Comparison of ENCODE assay signal across 8 cellular contexts in genomic region chr5:34490501-34491250, GRCh38.
DNase-seq lines count a peak whose midpoint lies in the region; ATAC-seq and TF ChIP-seq lines count a peak whose summit lies in the region.
"Had no signal": no experiment of that assay in that cellular context is flagged by ENCODE, and none has a peak within 500 bp of the region (broad histone marks: within the 10 kb centered on the region; RNA-seq: fewer than 3 reads in every experiment).

No MANE protein-coding gene starts in this region.

- ATAC-seq in stimulated activated memory B cell treated with anti-CD40 and anti-IgM and Interleukin-4, amounts not matched to agents 10 μg/mL and 1 μg/mL and 100 μg/mL, for 72 hours = peak; percentile 57

- H3K4me3 Mint-ChIP-seq in stimulated activated memory B cell treated with anti-CD40 and anti-IgM and Interleukin-4, amounts not matched to agents 10 μg/mL and 1 μg/mL and 100 μg/mL, for 72 hours = no peak overlapping the region

- peak; percentile 54 for DNase-seq in HEK293T (ENCODE audit: extremely low spot score)
- DNase-seq in NCI-H2171 (lab: John Stamatoyannopoulos, UW) = peak; percentile 85
- DNase-seq in fibroblast of gingiva (ENCODE audit: low read depth) = peak; percentile 49
- no peak for DNase-seq in activated T-cell treated with anti-CD3 and anti-CD28 coated beads for 4 hours
- DNase-seq in NCI-H1694 treated with DMSO at 0.1 percent for 48 hours (lab: John Stamatoyannopoulos, UW) = no peak
- DNase-seq in G401 (ENCODE audit: low spot score) = no peak
- DNase-seq: activated CD8-positive, alpha-beta memory T cell treated with anti-CD3 and anti-CD28 coated beads for 24 hours had no signal

- H3K27me3 Mint-ChIP-seq in stimulated activated memory B cell treated with anti-CD40 and anti-IgM and Interleukin-4, amounts not matched to agents 10 μg/mL and 1 μg/mL and 100 μg/mL, for 72 hours = peaks cover 16% of the 10 kb centered on the region

- no peaks in the 10 kb centered on the region for H3K36me3 Mint-ChIP-seq in stimulated activated memory B cell treated with anti-CD40 and anti-IgM and Interleukin-4, amounts not matched to agents 10 μg/mL and 1 μg/mL and 100 μg/mL, for 72 hours

- H3K27ac Mint-ChIP-seq in stimulated activated memory B cell treated with anti-CD40 and anti-IgM and Interleukin-4, amounts not matched to agents 10 μg/mL and 1 μg/mL and 100 μg/mL, for 72 hours = no peak overlapping the region

- H3K9me3 Mint-ChIP-seq in stimulated activated memory B cell treated with anti-CD40 and anti-IgM and Interleukin-4, amounts not matched to agents 10 μg/mL and 1 μg/mL and 100 μg/mL, for 72 hours = peaks cover 3% of the 10 kb centered on the region

- in situ Hi-C loops in G401 (cut with HindIII; ENCODE audit: low sequenced_read_pairs) = no loop called here

- CTCF ChIA-PET in HEK293T (lab: Yijun Ruan, JAX) = interaction anchor here (0.6 to 1.6 kb wide), 2 partner anchors 15 to 407 kb away, joined by 3 to 4 read pairs; no protein-coding TSS in a partner anchor

- H3K4me1 Mint-ChIP-seq in stimulated activated memory B cell treated with anti-CD40 and anti-IgM and Interleukin-4, amounts not matched to agents 10 μg/mL and 1 μg/mL and 100 μg/mL, for 72 hours = no peaks in the 10 kb centered on the region

- POLR2A ChIA-PET in HEK293T (lab: Yijun Ruan, JAX) = interaction anchor here (1.9 kb wide), 1 partner anchor 425 kb away, joined by 9 read pairs; the partner anchor contains the start of genes BRIX1 and RAD1

TF ChIP-seq in HEK293T, 16 proteins besides CTCF, POLR2A, EP300 and RAD21:
- TF ChIP-seq FOXK2 (IDR thresholded peaks at IDR 0.05) (no peak), BHLHE40 (IDR thresholded peaks at IDR 0.05; ENCODE audit: borderline replicate concordance) (no peak), CTBP1 (IDR thresholded peaks at IDR 0.05; ENCODE audit: borderline replicate concordance) (no peak), SUZ12 (IDR thresholded peaks at IDR 0.05) (no peak), TARDBP (IDR thresholded peaks at IDR 0.05) (no peak), L3MBTL2 (conservative IDR thresholded peaks at IDR 0.05) (no peak), SP1 (IDR thresholded peaks at IDR 0.05) (no peak), ZNF384 (IDR thresholded peaks at IDR 0.05) (no peak), ELF4 (IDR thresholded peaks at IDR 0.05) (no peak), ARNT (IDR thresholded peaks at IDR 0.05) (no peak), NFRKB (IDR thresholded peaks at IDR 0.05) (no peak), FOXA1 (IDR thresholded peaks at IDR 0.05) (no peak), FOXM1 (IDR thresholded peaks at IDR 0.05; ENCODE audit: borderline replicate concordance) (no peak), HDGF (IDR thresholded peaks at IDR 0.05; ENCODE audit: borderline replicate concordance) (no peak), LEF1 (IDR thresholded peaks at IDR 0.05; ENCODE audit: borderline replicate concordance) (no peak)
- TF ChIP-seq, protein P1, sequence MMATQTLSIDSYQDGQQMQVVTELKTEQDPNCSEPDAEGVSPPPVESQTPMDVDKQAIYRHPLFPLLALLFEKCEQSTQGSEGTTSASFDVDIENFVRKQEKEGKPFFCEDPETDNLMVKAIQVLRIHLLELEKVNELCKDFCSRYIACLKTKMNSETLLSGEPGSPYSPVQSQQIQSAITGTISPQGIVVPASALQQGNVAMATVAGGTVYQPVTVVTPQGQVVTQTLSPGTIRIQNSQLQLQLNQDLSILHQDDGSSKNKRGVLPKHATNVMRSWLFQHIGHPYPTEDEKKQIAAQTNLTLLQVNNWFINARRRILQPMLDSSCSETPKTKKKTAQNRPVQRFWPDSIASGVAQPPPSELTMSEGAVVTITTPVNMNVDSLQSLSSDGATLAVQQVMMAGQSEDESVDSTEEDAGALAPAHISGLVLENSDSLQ (IDR thresholded peaks at IDR 0.05) = no peak

Comparison
In these comparisons a context has a peak if more than half of its experiments do, and no peak if none do; other contexts are left out.
1. DNase-seq: peak in HEK293T (single experiment), NCI-H2171 (single experiment) and fibroblast of gingiva (single experiment); none in activated T-cell treated with anti-CD3 and anti-CD28 coated beads for 4 hours (single experiment), NCI-H1694 treated with DMSO at 0.1 percent for 48 hours (single experiment) and G401 (single experiment).